ENCODE assay signal across 18 cellular contexts in genomic region chr4:53233396-53233795, GRCh38.
"Had no signal": no experiment of that assay in that cellular context is flagged by ENCODE, and none has a peak within 500 bp of the region (broad histone marks: within the 10 kb centered on the region; RNA-seq: fewer than 3 reads in every experiment).

No MANE protein-coding gene starts in this region.

- H3K4me2 ChIP-seq: hepatocyte had no signal

- H3K4me1 ChIP-seq: gastrocnemius medialis, parathyroid adenoma, sigmoid colon, tibial artery, vagina had no signal

- H3K4me3 ChIP-seq: cardiac muscle cell, gastrocnemius medialis, hepatocyte, mucosa of descending colon, sigmoid colon, tibial artery, vagina had no signal

- DNase-seq: activated B cell treated with CpG ODN at 0.5 μM for 24 hours; activated CD4-positive, alpha-beta T cell treated with anti-CD3 and anti-CD28 coated beads for 48 hours; activated CD8-positive, alpha-beta memory T cell treated with anti-CD3 and anti-CD28 coated beads, Interleukin-2, amount 50 U/mL, for 4 hours; activated CD8-positive, alpha-beta T cell treated with anti-CD3 and anti-CD28 coated beads, Interleukin-2, amount 10 ng/mL, durations not matched to agents 7 days and 5 days; activated gamma-delta T cell treated with Interleukin-2 at 50 U/mL for 16 hours; activated naive CD8-positive, alpha-beta T cell treated with anti-CD3 and anti-CD28 coated beads for 36 hours; gastrocnemius medialis; left ventricle myocardium superior; mucosa of descending colon; naive thymus-derived CD4-positive, alpha-beta T cell; sigmoid colon; tibial artery had no signal

- ATAC-seq: activated CD8-positive, alpha-beta T cell treated with anti-CD3 and anti-CD28 coated beads, Interleukin-2, amount 10 ng/mL, durations not matched to agents 7 days and 5 days; esophagus mucosa; gastrocnemius medialis; left ventricle myocardium superior; mucosa of descending colon; naive thymus-derived CD4-positive, alpha-beta T cell; stimulated activated effector memory CD8-positive, alpha-beta T cell treated with anti-CD3 and anti-CD28 coated beads, Interleukin-12 subunit alpha, Interleukin-12 subunit beta, amount 100 ng/mL, for 72 hours had no signal

- H3K36me3 ChIP-seq: cardiac muscle cell, gastrocnemius medialis, sigmoid colon, tibial artery, vagina had no signal

- H3K27me3 ChIP-seq: cardiac muscle cell, gastrocnemius medialis, hepatocyte, sigmoid colon, tibial artery, vagina had no signal

- H3K9ac ChIP-seq: parathyroid adenoma had no signal

- H3K9me3 ChIP-seq: gastrocnemius medialis, mucosa of descending colon, sigmoid colon, tibial artery, vagina had no signal

- H3K27ac ChIP-seq: cardiac muscle cell, gastrocnemius medialis, hepatocyte, parathyroid adenoma, sigmoid colon, tibial artery, vagina had no signal
